In the genomic region with DNA sequence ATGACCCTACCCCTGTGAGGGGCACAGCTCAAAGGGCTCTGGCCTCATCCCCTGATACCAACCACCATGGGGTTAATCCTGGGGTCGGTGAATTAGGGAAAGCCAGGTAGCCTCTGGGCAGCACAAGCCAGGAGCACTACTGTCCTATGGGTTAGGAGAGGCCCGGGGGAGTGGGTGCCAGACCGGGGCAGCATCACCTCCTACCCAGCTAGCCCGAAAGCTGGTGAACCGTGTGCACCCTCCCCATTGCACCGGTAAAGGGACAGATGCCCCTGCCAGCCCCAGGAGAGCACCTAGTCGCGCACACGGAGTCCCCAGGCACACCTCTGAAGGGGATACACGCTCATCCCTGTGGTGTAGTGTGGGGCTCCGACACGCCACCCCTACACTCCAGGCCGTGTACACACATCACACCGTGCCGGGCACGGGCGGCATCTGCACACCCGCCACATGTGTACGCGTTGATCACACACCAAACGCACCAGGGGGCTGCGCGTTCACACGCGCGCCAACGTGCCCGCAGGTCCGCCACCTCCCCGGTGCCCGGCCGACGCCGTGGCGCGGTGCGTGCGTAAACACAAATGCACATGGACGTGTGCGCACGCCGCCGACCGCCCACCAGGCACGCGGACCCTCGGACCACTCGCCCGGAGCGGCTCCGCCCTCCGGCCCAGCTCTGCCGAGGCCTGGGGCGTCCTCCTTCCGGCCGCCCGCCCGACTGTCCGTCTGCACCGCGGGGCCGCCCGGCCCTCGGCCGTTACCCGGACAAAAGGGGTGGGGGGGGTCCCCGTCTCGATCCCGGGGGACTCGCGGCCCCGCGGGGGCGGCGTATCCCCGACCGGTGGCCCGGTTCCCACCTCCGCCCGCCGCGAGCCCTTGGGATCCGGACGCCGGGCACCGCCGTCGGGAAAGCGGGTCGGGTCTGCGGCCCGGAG, we compare ENCODE assay signal across 8 cellular contexts. TPM values are rescaled to one million over a fixed set of nuclear protein-coding genes. Genes with fewer than 3 reads are reported as not detected.
A peak's percentile ranks its signal among the peaks of the same experiment; 100 is the strongest.
DNase-seq lines count a peak whose midpoint lies in the region; ATAC-seq and TF ChIP-seq lines count a peak whose summit lies in the region.

No MANE protein-coding gene starts in this region.

- in situ Hi-C loops in Panc1 (cut with HindIII; ENCODE audit: low pct_unique_long_range_greater_than_20kb, low sequenced_read_pairs) = no loop called here
- in situ Hi-C loops in astrocyte of the cerebellum (cut with HindIII; ENCODE audit: low sequenced_read_pairs) = no loop called here

- H3K27ac ChIP-seq in Panc1 (ENCODE audit: low read length) = peak overlapping the region; percentile 54

- H3K9me3 ChIP-seq in Panc1 (ENCODE audit: control insufficient read depth, insufficient read depth, low read depth, low read length) = no peaks in the 10 kb centered on the region

- H3K36me3 Mint-ChIP-seq in immature natural killer cell = no peaks in the 10 kb centered on the region

- no peaks in the 10 kb centered on the region for H3K27me3 ChIP-seq in Panc1 (ENCODE audit: control insufficient read depth, insufficient read depth, low read length)

- H3K4me1 ChIP-seq in Panc1 (ENCODE audit: control insufficient read depth, insufficient read depth, low read length) = peaks cover 29% of the 10 kb centered on the region

- intact Hi-C loops in Panc1 (cut with micrococcal nuclease; ENCODE audit: unreplicated experiment) = no loop called here

- H3K4me3 ChIP-seq in Panc1 (ENCODE audit: low read depth in 2 of 2, low read length in 2 of 2) (peak overlapping the region; percentile 67 to 74), astrocyte of the cerebellum (ENCODE audit: low read depth, low read length) (peak overlapping the region; percentile 70)

- POLR2A ChIA-PET in Panc1 (lab: Charles Lee) = no interaction called here

- no peaks in the 10 kb centered on the region for H3K36me3 ChIP-seq in Panc1 (ENCODE audit: control insufficient read depth, insufficient read depth, low read length)

- CTCF ChIA-PET in Panc1 (lab: Charles Lee) = no interaction called here

- peak overlapping the region in 3 of 6 donors; percentile 17 to 64 (median 50) for H3K27ac Mint-ChIP-seq in immature natural killer cell

- BruUV-seq in Panc1 (replicated peaks; lab: Mats Ljungman, UMichigan) = TSS peak; percentile 68

- no peak for ATAC-seq in Panc1
- no peak for ATAC-seq in HG02798 (IDR thresholded peaks at IDR 0.05; ENCODE audit: poor library complexity, unreplicated experiment)
- ATAC-seq in HG02840 (IDR thresholded peaks at IDR 0.05; ENCODE audit: low FRiP score, unreplicated experiment) = no peak

- TF ChIP-seq CTCF in Panc1 (IDR thresholded peaks at IDR 0.05) (no peak), astrocyte of the cerebellum (IDR thresholded peaks at IDR 0.05; ENCODE audit: low read depth, low read length, missing control alignments) (no peak)

- peak; percentile 21 for DNase-seq in NCI-H1092 treated with DMSO at 0.1 percent for 48 hours (lab: John Stamatoyannopoulos, UW)
- DNase-seq in NCI-H1092 (lab: John Stamatoyannopoulos, UW) = no peak
- no peak for DNase-seq in Panc1 (ENCODE audit: low read depth, low spot score)
- no peak for DNase-seq in astrocyte of the cerebellum (ENCODE audit: low read depth)
- peak; percentile 21 to 38 (median 22) for DNase-seq in immature natural killer cell
- DNase-seq in stimulated activated CD4-positive, alpha-beta T cell treated with anti-CD3 and anti-CD28 coated beads, Interleukin-4, amount 100 ng/mL, for 24 hours = peak; percentile 39

- H3K9me3 Mint-ChIP-seq in immature natural killer cell = no peaks in the 10 kb centered on the region

- H3K4me1 Mint-ChIP-seq in immature natural killer cell = peaks cover 13 to 36% of the 10 kb centered on the region in 2 donors

- peaks cover 0 to 5% (median 2%) of the 10 kb centered on the region in 3 donors for H3K27me3 Mint-ChIP-seq in immature natural killer cell (ENCODE audit: low read depth in 3 of 3)

- peak overlapping the region; percentile 74 to 85 (median 78) for H3K4me3 Mint-ChIP-seq in immature natural killer cell

RNA-seq across cellular contexts. Expression of a gene that starts 0.8 kb away (rescaled TPM):
- 29.9 TPM for total RNA-seq in Panc1 (2021; ENCODE audit: unreplicated experiment)
- 45.6 TPM for polyA plus RNA-seq in Panc1 (2012; ENCODE audit: insufficient read length)
- polyA plus RNA-seq in immature natural killer cell = 10 to 100 TPM in 1 of 3 donors, 1 to 10 TPM in 2; 2.3 to 11.8 (median 6.5) TPM

RNA-seq across cellular contexts. Expression of a gene that starts 10.7 kb away (rescaled TPM):
- 59.7 TPM for total RNA-seq in Panc1 (2021; ENCODE audit: unreplicated experiment)
- polyA plus RNA-seq in Panc1 (2012; ENCODE audit: insufficient read length) = 72.3 TPM
- polyA plus RNA-seq in immature natural killer cell = 10 to 100 TPM in 1 of 3 donors, 1 to 10 TPM in 2; 2.3 to 13.2 (median 3.5) TPM

RNA-seq across cellular contexts. Expression of a gene that starts 57.8 kb away (rescaled TPM):
- 0.15 TPM for total RNA-seq in Panc1 (2021; ENCODE audit: unreplicated experiment)
- polyA plus RNA-seq in Panc1 (2012; ENCODE audit: insufficient read length) = 0.07 TPM
- not detected for polyA plus RNA-seq in immature natural killer cell

Comparison
In these comparisons a context has a peak if more than half of its experiments do, and no peak if none do; other contexts are left out.
1. DNase-seq: peak in NCI-H1092 treated with DMSO at 0.1 percent for 48 hours (single experiment), immature natural killer cell (3 of 3) and stimulated activated CD4-positive, alpha-beta T cell treated with anti-CD3 and anti-CD28 coated beads, Interleukin-4, amount 100 ng/mL, for 24 hours (single experiment); none in NCI-H1092 (single experiment), Panc1 (single experiment) and astrocyte of the cerebellum (single experiment).